16 cellular contexts compared by ENCODE assay signal in the genomic region with DNA sequence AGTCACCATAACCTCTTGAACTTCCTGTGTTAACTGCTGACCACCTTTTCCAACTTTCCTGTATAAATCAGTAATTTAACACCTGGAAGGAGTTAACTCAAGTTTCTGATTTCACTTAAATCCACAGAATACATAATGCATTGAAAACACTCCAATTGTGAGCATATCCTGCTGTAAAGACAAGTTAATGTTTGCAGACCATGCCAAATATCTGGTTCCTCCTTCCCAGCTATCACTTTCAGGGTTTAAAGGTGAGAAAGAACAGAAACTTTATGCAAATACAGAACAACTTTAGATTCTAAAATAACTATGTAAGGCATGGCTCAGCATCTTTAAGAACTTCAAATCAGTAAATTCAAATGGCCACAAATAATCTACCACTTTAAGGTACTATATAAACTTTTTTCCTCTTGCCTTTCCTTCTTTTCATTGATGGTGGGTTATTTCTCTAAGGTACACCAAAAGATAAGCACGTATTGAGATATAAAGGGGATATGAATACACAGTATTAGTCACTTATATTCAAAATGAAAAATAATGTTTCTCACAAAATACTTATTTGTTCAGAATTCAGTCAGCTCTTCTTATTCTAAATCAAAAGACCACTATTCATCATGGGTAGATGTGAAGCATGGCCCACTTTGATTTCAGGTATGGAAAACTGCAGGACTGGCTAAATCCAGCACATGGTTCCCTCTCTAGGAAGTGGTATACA. TPM values are rescaled to one million over a fixed set of nuclear protein-coding genes. Genes with fewer than 3 reads are reported as not detected.
DNase-seq lines count a peak whose midpoint lies in the region; ATAC-seq and TF ChIP-seq lines count a peak whose summit lies in the region.
"Had no signal": no experiment of that assay in that cellular context is flagged by ENCODE, and none has a peak within 500 bp of the region (broad histone marks: within the 10 kb centered on the region; RNA-seq: fewer than 3 reads in every experiment).

No MANE protein-coding gene starts in this region.

- H3K9me2 ChIP-seq in PC-3 (replicated peaks; ENCODE audit: low read length) (no peaks in the 10 kb centered on the region), GM23338 (ENCODE audit: insufficient read depth) (no peaks in the 10 kb centered on the region)

- H3K4me3 ChIP-seq in PC-3 (ENCODE audit: low read length), result no peak overlapping the region
- H3K4me3 ChIP-seq in GM23338, result no peak overlapping the region
- H3K4me3 ChIP-seq: BLaER1 had no signal

- H3K4me2 ChIP-seq in PC-3 (ENCODE audit: low read length) (no peak overlapping the region), GM23338 (no peak overlapping the region)
- H3K4me2 ChIP-seq: BLaER1 had no signal

- CTCF ChIA-PET in PC-3 (lab: Charles Lee), result no interaction called here

- H3K27me3 ChIP-seq in PC-3 (ENCODE audit: low read length) (no peaks in the 10 kb centered on the region), GM23338 (ENCODE audit: insufficient read depth) (peaks cover 7% of the 10 kb centered on the region; the same call in 1 of the 2 replicates)
- H3K27me3 ChIP-seq: BLaER1 had no signal

- no peak for DNase-seq in PC-3
- DNase-seq in GM23338 (ENCODE audit: low spot score), result no peak
- DNase-seq in stimulated activated naive CD8-positive, alpha-beta T cell treated with anti-CD3 and anti-CD28 coated beads, Interleukin-15, Interleukin-2, amounts not matched to agents 100 U/mL and 50 U/mL, for 24 hours, result no peak
- no peak for DNase-seq in NCI-H524 treated with DMSO at 0.1 percent for 48 hours (lab: John Stamatoyannopoulos, UW)
- DNase-seq in natural killer cell, result no peak
- DNase-seq: activated CD8-positive, alpha-beta T cell treated with anti-CD3 and anti-CD28 coated beads, Interleukin-2, amount 10 ng/mL, durations not matched to agents 7 days and 5 days; activated naive CD8-positive, alpha-beta T cell treated with anti-CD3 and anti-CD28 coated beads for 36 hours; foreskin fibroblast; NCI-H1048; stimulated activated naive CD8-positive, alpha-beta T cell treated with anti-CD3 and anti-CD28 coated beads, Interleukin-15, amount 100 ng/mL, for 72 hours; SW 1271 had no signal

- ATAC-seq in GM18861 (IDR thresholded peaks at IDR 0.05; ENCODE audit: unreplicated experiment), result peak; percentile 82
- ATAC-seq in GM21526 (IDR thresholded peaks at IDR 0.05; ENCODE audit: low FRiP score, unreplicated experiment), result peak; percentile 64
- peak; percentile 70 for ATAC-seq in HG03064 (IDR thresholded peaks at IDR 0.05; ENCODE audit: low read depth, unreplicated experiment)
- ATAC-seq in PC-3, result peak; percentile 42
- ATAC-seq in GM23338, result no peak
- ATAC-seq in stimulated activated naive CD8-positive, alpha-beta T cell treated with anti-CD3 and anti-CD28 coated beads, Interleukin-15, Interleukin-2, amounts not matched to agents 100 U/mL and 50 U/mL, for 24 hours, result no peak
- ATAC-seq in natural killer cell, result no peak
- ATAC-seq: activated CD8-positive, alpha-beta T cell treated with anti-CD3 and anti-CD28 coated beads, Interleukin-2, amount 10 ng/mL, durations not matched to agents 7 days and 5 days; stimulated activated naive CD8-positive, alpha-beta T cell treated with anti-CD3 and anti-CD28 coated beads, Interleukin-15, amount 100 ng/mL, for 72 hours had no signal

- no peaks in the 10 kb centered on the region for H3K36me3 ChIP-seq in PC-3 (ENCODE audit: low read depth, low read length)
- no peaks in the 10 kb centered on the region for H3K36me3 ChIP-seq in GM23338 (ENCODE audit: insufficient read depth)
- H3K36me3 ChIP-seq: BLaER1, neutrophil had no signal

- peaks cover 3% of the 10 kb centered on the region for H3K27me3 Mint-ChIP-seq in GM23338 (ENCODE audit: insufficient read depth, low read depth, poor library complexity)
- H3K27me3 Mint-ChIP-seq in natural killer cell (ENCODE audit: low read depth in 2 of 2), result peaks cover 7 to 25% of the 10 kb centered on the region in 2 donors
- H3K27me3 Mint-ChIP-seq: activated naive CD8-positive, alpha-beta T cell treated with anti-CD3 and anti-CD28 coated beads for 36 hours; stimulated activated naive CD8-positive, alpha-beta T cell treated with anti-CD3 and anti-CD28 coated beads, Interleukin-15, amount 100 ng/mL, for 72 hours had no signal

- H3K9me3 Mint-ChIP-seq in GM23338 (peaks cover 68% of the 10 kb centered on the region), natural killer cell (no peaks in the 10 kb centered on the region)
- H3K9me3 Mint-ChIP-seq: activated naive CD8-positive, alpha-beta T cell treated with anti-CD3 and anti-CD28 coated beads for 36 hours; stimulated activated naive CD8-positive, alpha-beta T cell treated with anti-CD3 and anti-CD28 coated beads, Interleukin-15, amount 100 ng/mL, for 72 hours had no signal

- no peak overlapping the region for H3K4me3 Mint-ChIP-seq in GM23338
- H3K4me3 Mint-ChIP-seq in natural killer cell, result no peak overlapping the region
- H3K4me3 Mint-ChIP-seq: activated CD8-positive, alpha-beta T cell treated with anti-CD3 and anti-CD28 coated beads, Interleukin-2, amount 10 ng/mL, durations not matched to agents 7 days and 5 days; activated naive CD8-positive, alpha-beta T cell treated with anti-CD3 and anti-CD28 coated beads for 36 hours; stimulated activated naive CD8-positive, alpha-beta T cell treated with anti-CD3 and anti-CD28 coated beads, Interleukin-15, amount 100 ng/mL, for 72 hours had no signal

- H3K9ac ChIP-seq in PC-3 (ENCODE audit: low read length), result no peak overlapping the region
- H3K9ac ChIP-seq: BLaER1 had no signal

- H3K36me3 Mint-ChIP-seq in GM23338 (ENCODE audit: low read depth) (peaks cover 11% of the 10 kb centered on the region; the same call in 2 of the 3 replicates), natural killer cell (no peaks in the 10 kb centered on the region)
- H3K36me3 Mint-ChIP-seq: activated naive CD8-positive, alpha-beta T cell treated with anti-CD3 and anti-CD28 coated beads for 36 hours had no signal

- no peaks in the 10 kb centered on the region for H4K20me1 ChIP-seq in PC-3 (ENCODE audit: low read length)
- H4K20me1 ChIP-seq in GM23338 (replicated peaks; ENCODE audit: insufficient read depth), result no peaks in the 10 kb centered on the region
- H4K20me1 ChIP-seq: BLaER1 had no signal

- POLR2A ChIA-PET in PC-3 (lab: Charles Lee; ENCODE audit: unreplicated experiment), result no interaction called here

- no peaks in the 10 kb centered on the region for H3K79me2 ChIP-seq in PC-3 (ENCODE audit: low read length)
- no peaks in the 10 kb centered on the region for H3K79me2 ChIP-seq in GM23338 (replicated peaks; ENCODE audit: insufficient read depth)

- H3K4me1 Mint-ChIP-seq in GM23338 (no peaks in the 10 kb centered on the region), natural killer cell (no peaks in the 10 kb centered on the region)
- H3K4me1 Mint-ChIP-seq: activated naive CD8-positive, alpha-beta T cell treated with anti-CD3 and anti-CD28 coated beads for 36 hours had no signal

- no peak overlapping the region for H3K27ac ChIP-seq in PC-3 (ENCODE audit: low read length)
- H3K27ac ChIP-seq in GM23338 (ENCODE audit: low read depth), result no peak overlapping the region
- H3K27ac ChIP-seq: BLaER1, neutrophil had no signal

- no peaks in the 10 kb centered on the region for H3K9me3 ChIP-seq in PC-3 (ENCODE audit: low read length)
- H3K9me3 ChIP-seq: BLaER1, neutrophil had no signal

- H2AFZ ChIP-seq in PC-3 (ENCODE audit: low read length) (no peak overlapping the region), GM23338 (no peak overlapping the region)

- BruUV-seq in PC-3 (replicated peaks; lab: Mats Ljungman, UMichigan), result no TSS peak

- H3F3A ChIP-seq in PC-3 (ENCODE audit: low read length, unreplicated experiment) (no peaks in the 10 kb centered on the region), GM23338 (replicated peaks; ENCODE audit: low read depth) (no peaks in the 10 kb centered on the region)

- intact Hi-C loops in PC-3 (cut with micrococcal nuclease), result no loop called here
- intact Hi-C loops in natural killer cell (cut with micrococcal nuclease), result no loop called here

- TF ChIP-seq CTCF in PC-3 (conservative IDR thresholded peaks at IDR 0.05; ENCODE audit: low read depth, low read length), result no peak
- no peak for TF ChIP-seq CTCF in GM23338 (conservative IDR thresholded peaks at IDR 0.05; ENCODE audit: low read depth in 2 of 2)
- TF ChIP-seq CTCF in natural killer cell (IDR thresholded peaks at IDR 0.05), result no peak

- H3K27ac Mint-ChIP-seq in GM23338 (no peak overlapping the region), natural killer cell (no peak overlapping the region)
- H3K27ac Mint-ChIP-seq: activated CD8-positive, alpha-beta T cell treated with anti-CD3 and anti-CD28 coated beads, Interleukin-2, amount 10 ng/mL, durations not matched to agents 7 days and 5 days; activated naive CD8-positive, alpha-beta T cell treated with anti-CD3 and anti-CD28 coated beads for 36 hours had no signal

- H3K4me1 ChIP-seq in PC-3 (ENCODE audit: insufficient read depth, low read length) (no peaks in the 10 kb centered on the region), GM23338 (ENCODE audit: insufficient read depth) (no peaks in the 10 kb centered on the region)

TF ChIP-seq in GM23338, 12 proteins besides CTCF, POLR2A, EP300 and RAD21 (continues in another document):
- TF ChIP-seq, protein P1, sequence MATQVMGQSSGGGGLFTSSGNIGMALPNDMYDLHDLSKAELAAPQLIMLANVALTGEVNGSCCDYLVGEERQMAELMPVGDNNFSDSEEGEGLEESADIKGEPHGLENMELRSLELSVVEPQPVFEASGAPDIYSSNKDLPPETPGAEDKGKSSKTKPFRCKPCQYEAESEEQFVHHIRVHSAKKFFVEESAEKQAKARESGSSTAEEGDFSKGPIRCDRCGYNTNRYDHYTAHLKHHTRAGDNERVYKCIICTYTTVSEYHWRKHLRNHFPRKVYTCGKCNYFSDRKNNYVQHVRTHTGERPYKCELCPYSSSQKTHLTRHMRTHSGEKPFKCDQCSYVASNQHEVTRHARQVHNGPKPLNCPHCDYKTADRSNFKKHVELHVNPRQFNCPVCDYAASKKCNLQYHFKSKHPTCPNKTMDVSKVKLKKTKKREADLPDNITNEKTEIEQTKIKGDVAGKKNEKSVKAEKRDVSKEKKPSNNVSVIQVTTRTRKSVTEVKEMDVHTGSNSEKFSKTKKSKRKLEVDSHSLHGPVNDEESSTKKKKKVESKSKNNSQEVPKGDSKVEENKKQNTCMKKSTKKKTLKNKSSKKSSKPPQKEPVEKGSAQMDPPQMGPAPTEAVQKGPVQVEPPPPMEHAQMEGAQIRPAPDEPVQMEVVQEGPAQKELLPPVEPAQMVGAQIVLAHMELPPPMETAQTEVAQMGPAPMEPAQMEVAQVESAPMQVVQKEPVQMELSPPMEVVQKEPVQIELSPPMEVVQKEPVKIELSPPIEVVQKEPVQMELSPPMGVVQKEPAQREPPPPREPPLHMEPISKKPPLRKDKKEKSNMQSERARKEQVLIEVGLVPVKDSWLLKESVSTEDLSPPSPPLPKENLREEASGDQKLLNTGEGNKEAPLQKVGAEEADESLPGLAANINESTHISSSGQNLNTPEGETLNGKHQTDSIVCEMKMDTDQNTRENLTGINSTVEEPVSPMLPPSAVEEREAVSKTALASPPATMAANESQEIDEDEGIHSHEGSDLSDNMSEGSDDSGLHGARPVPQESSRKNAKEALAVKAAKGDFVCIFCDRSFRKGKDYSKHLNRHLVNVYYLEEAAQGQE (IDR thresholded peaks at IDR 0.05; ENCODE audit: unreplicated experiment), result no peak

RNA-seq across cellular contexts. Expression of gene TPTE2, which starts 6.6 kb away (rescaled TPM):
- total RNA-seq in PC-3 (2014; rRNA removed) (not detected in 2 replicates), natural killer cell (under 1 TPM in 1 of 3 donors, not detected in 2; 0.41 TPM)
- not detected in 2 replicates for total RNA-seq in GM23338 (2014; rRNA removed; shearing (Covaris generic))
- polyA plus RNA-seq in GM23338 (2016; fragmentation: Nextera tagmentation; extraction: Ambion mirVana), result not detected in 2 replicates
- total RNA-seq: activated CD8-positive, alpha-beta T cell treated with anti-CD3 and anti-CD28 coated beads, Interleukin-2, amount 10 ng/mL, durations not matched to agents 7 days and 5 days; activated naive CD8-positive, alpha-beta T cell treated with anti-CD3 and anti-CD28 coated beads for 36 hours had no signal

Comparison
In these comparisons a context has a peak if more than half of its experiments do, and no peak if none do; other contexts are left out.
1. ATAC-seq: peak in GM18861 (single experiment), GM21526 (single experiment), HG03064 (single experiment) and PC-3 (single experiment); none in GM23338 (single experiment), stimulated activated naive CD8-positive, alpha-beta T cell treated with anti-CD3 and anti-CD28 coated beads, Interleukin-15, Interleukin-2, amounts not matched to agents 100 U/mL and 50 U/mL, for 24 hours (single experiment) and natural killer cell (0 of 3).